ENCODE assay signal across 19 cellular contexts in the genomic region with DNA sequence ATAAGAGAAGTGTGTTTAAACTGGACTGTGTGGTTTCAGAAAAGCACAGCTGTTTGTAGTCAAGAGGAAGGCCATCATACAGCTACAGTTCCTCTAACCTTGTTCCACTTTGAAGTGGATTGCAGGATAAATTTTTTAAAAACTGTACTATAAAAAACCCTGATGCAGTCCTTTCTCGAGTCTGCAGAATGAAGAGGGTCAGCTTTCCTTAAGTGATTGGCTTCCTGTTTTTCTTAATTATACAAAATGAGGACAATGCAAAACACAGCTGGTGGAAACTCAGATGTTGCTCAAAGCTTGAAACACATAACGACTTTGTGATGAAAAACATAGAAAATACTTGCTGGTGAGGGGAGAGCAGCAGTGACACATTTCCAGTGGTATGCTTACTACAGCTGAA.
"Had no signal": no experiment of that assay in that cellular context is flagged by ENCODE, and none has a peak within 500 bp of the region (broad histone marks: within the 10 kb centered on the region; RNA-seq: fewer than 3 reads in every experiment).

No MANE protein-coding gene starts in this region.

- H3K9me3 ChIP-seq: right lobe of liver, transverse colon had no signal

- H3K4me1 ChIP-seq: heart left ventricle had no signal

- DNase-seq: activated CD4-positive, alpha-beta memory T cell treated with anti-CD3 and anti-CD28 coated beads, Interleukin-2, amount 10 ng/mL, durations not matched to agents 7 days and 5 days; activated CD4-positive, alpha-beta T cell treated with anti-CD3 and anti-CD28 coated beads for 48 hours; activated CD8-positive, alpha-beta memory T cell treated with anti-CD3 and anti-CD28 coated beads, Interleukin-2, amount 10 ng/mL, durations not matched to agents 7 days and 5 days; activated effector memory CD4-positive, alpha-beta T cell treated with anti-CD3 and anti-CD28 coated beads, Interleukin-2, amount 50 U/mL, for 16 hours; activated naive CD4-positive, alpha-beta T cell treated with anti-CD3 and anti-CD28 coated beads, Interleukin-2, amount 10 ng/mL, durations not matched to agents 7 days and 5 days; activated naive CD8-positive, alpha-beta T cell treated with anti-CD3 and anti-CD28 coated beads, Interleukin-2, amount 50 U/mL, for 24 hours; activated T-cell treated with anti-CD3 and anti-CD28 coated beads for 4 hours; anterior cingulate cortex; heart left ventricle; islet precursor cell; left cardiac atrium; nucleus accumbens; right lobe of liver; small intestine; stimulated activated CD4-positive, alpha-beta T cell treated with anti-CD3 and anti-CD28 coated beads, Interleukin-15, amount 100 ng/mL, for 24 hours; T1000; transverse colon had no signal

- H3K27me3 ChIP-seq: heart left ventricle, right lobe of liver, transverse colon had no signal

- FAIRE-seq: small intestine, urothelium cell line had no signal

- H3K36me3 ChIP-seq: heart left ventricle, right lobe of liver, transverse colon had no signal

- H3K27ac ChIP-seq: epithelial cell of prostate, heart left ventricle, right lobe of liver, transverse colon had no signal

- H3K4me3 ChIP-seq: heart left ventricle, right lobe of liver, transverse colon had no signal
